In the genomic region with DNA sequence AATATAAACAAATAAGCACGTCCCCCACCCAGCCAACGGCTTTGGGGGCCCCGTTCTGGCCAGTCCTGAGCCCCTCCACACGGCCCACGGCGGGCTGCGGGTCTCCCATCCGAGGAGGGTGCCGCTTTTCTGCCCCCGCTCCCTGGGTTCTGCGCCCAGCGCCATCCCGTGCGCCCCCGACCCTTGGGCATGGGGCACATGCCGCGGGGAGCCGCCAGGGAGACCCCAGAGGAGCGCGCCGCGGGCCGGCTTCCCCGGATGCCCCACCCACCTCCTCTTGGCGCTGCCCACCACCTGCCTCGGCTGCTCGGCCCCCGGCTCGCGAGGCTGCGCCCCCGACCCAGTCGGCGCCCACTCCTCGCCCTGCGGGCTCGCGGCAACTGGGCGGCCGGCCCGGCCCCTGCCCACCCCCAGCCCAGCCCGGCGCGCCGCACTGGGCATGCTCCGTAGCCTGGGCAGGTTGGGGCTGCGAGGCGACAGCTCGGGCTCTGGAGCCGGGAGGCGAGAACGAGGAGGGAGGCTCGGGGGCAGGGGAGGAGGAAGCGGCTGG, we compare ENCODE assay signal across 8 cellular contexts. TPM values are rescaled to one million over a fixed set of nuclear protein-coding genes. Genes with fewer than 3 reads are reported as not detected.
A peak's percentile ranks its signal among the peaks of the same experiment; 100 is the strongest.
DNase-seq lines count a peak whose midpoint lies in the region; ATAC-seq and TF ChIP-seq lines count a peak whose summit lies in the region.

No MANE protein-coding gene starts in this region.

- H3K4me3 ChIP-seq in brain microvascular endothelial cell (ENCODE audit: low read depth, low read length) (peak overlapping the region; percentile 80), suprapubic skin (peak overlapping the region; percentile 78)

- H3K36me3 ChIP-seq in brain microvascular endothelial cell (replicated peaks) (no peaks in the 10 kb centered on the region), suprapubic skin (no peaks in the 10 kb centered on the region)

- no peaks in the 10 kb centered on the region for H3K9me3 ChIP-seq in suprapubic skin

- H3K27ac ChIP-seq in brain microvascular endothelial cell: no peak overlapping the region
- H3K27ac ChIP-seq in suprapubic skin: peak overlapping the region; percentile 85

- DNase-seq in AG20443 (ENCODE audit: low spot score) (peak; percentile 82), LoVo (ENCODE audit: low spot score) (peak; percentile 30), brain microvascular endothelial cell (no peak), iPS-NIHi7 (ENCODE audit: extremely low spot score) (peak; percentile 77), suprapubic skin (ENCODE audit: low spot score in 2 of 2) (peak in 1 of 2 donors; percentile 64), NOMO-1 (lab: John Stamatoyannopoulos, UW; ENCODE audit: unreplicated experiment in 2 of 2) (no peak), HT-29 (ENCODE audit: low spot score) (no peak)

- no peak for TF ChIP-seq EP300 in suprapubic skin (IDR thresholded peaks at IDR 0.05)

- TF ChIP-seq CTCF in brain microvascular endothelial cell (IDR thresholded peaks at IDR 0.05; ENCODE audit: low read depth, low read length, missing control alignments) (no peak), suprapubic skin (IDR thresholded peaks at IDR 0.05) (no peak)

- no peak for TF ChIP-seq POLR2A in suprapubic skin (IDR thresholded peaks at IDR 0.05)

- H3K27me3 ChIP-seq in brain microvascular endothelial cell (replicated peaks): no peaks in the 10 kb centered on the region
- peaks cover 20% of the 10 kb centered on the region for H3K27me3 ChIP-seq in suprapubic skin

- in situ Hi-C loops in brain microvascular endothelial cell (cut with HindIII; ENCODE audit: low pct_ligation_motif_present, low sequenced_read_pairs): no loop called here

- H3K4me1 ChIP-seq in suprapubic skin: peaks cover 16% of the 10 kb centered on the region

- 2% methylated on average over 11 of the region's 54 CpGs for WGBS in suprapubic skin

- ATAC-seq in HG02981 (IDR thresholded peaks at IDR 0.05; ENCODE audit: unreplicated experiment): no peak

RNA-seq across cellular contexts. Expression of gene PLCB4, which starts 0.6 kb away (rescaled TPM):
- total RNA-seq in suprapubic skin: 10 to 100 TPM in 2 of 4 donors, 1 to 10 TPM in 2; 6.3 to 24.5 (median 10.4) TPM
- total RNA-seq in HT-29 (2014; rRNA removed; shearing (Covaris generic)): 0.21 and 0.46 TPM in 2 replicates

Comparison
In these comparisons a context has a peak if more than half of its experiments do, and no peak if none do; other contexts are left out.
1. DNase-seq: peak in AG20443 (single experiment), LoVo (single experiment) and iPS-NIHi7 (single experiment); none in brain microvascular endothelial cell (single experiment), NOMO-1 (0 of 2) and HT-29 (single experiment).